25 cellular contexts compared by ENCODE assay signal in genomic region chr12:113800201-113800600, GRCh38.
DNase-seq lines count a peak whose midpoint lies in the region; ATAC-seq and TF ChIP-seq lines count a peak whose summit lies in the region.
"Had no signal": no experiment of that assay in that cellular context is flagged by ENCODE, and none has a peak within 500 bp of the region (broad histone marks: within the 10 kb centered on the region; RNA-seq: fewer than 3 reads in every experiment).

No MANE protein-coding gene starts in this region.

- no peak overlapping the region for H4K8ac ChIP-seq in mesenchymal stem cell (ENCODE audit: low read length)

- WGBS in spleen, 5 donors, result 85 to 96% (median 96%) methylated on average over 4 to 12 of the region's 12 CpGs
- WGBS in mesenchymal stem cell, result 93% methylated on average over 11 of the region's 12 CpGs

- H3K9me3 Mint-ChIP-seq in chondrocyte (ENCODE audit: low read depth) (no peaks in the 10 kb centered on the region), nephron progenitor cell (no peaks in the 10 kb centered on the region)
- H3K9me3 Mint-ChIP-seq: CD14-positive monocyte; CD4-positive, alpha-beta memory T cell; CD4-positive, CD25-positive, alpha-beta regulatory T cell; CD8-positive, alpha-beta memory T cell had no signal

- no peak overlapping the region for H4K91ac ChIP-seq in mesenchymal stem cell (ENCODE audit: low read length)

- H3K79me1 ChIP-seq in mesenchymal stem cell (replicated peaks; ENCODE audit: low read length, poor library complexity, severe bottlenecking), result no peaks in the 10 kb centered on the region

- H3K4me1 ChIP-seq in spleen (no peaks in the 10 kb centered on the region), mesenchymal stem cell (ENCODE audit: control insufficient read depth, insufficient read depth, low read depth, low read length) (no peaks in the 10 kb centered on the region), colonic mucosa (no peaks in the 10 kb centered on the region)
- H3K4me1 ChIP-seq: BE2C had no signal

- intact Hi-C loops in spleen (cut with DNase I; ENCODE audit: low total_unique reads) (no loop called here), colonic mucosa (cut with DNase I) (no loop called here)

- H3K27me3 ChIP-seq in spleen (replicated peaks in 1 of 7) (no peaks in the 10 kb centered on the region), mesenchymal stem cell (ENCODE audit: control insufficient read depth in 1 of 2, insufficient read depth in 1 of 2, low read length in 2 of 2) (peaks cover 8 to 30% of the 10 kb centered on the region in 2 experiments), colonic mucosa (no peaks in the 10 kb centered on the region)

- H3K4me1 Mint-ChIP-seq in chondrocyte (ENCODE audit: low read depth) (no peaks in the 10 kb centered on the region), nephron progenitor cell (peaks cover 38% of the 10 kb centered on the region)
- H3K4me1 Mint-ChIP-seq: CD14-positive monocyte; CD4-positive, alpha-beta memory T cell; CD4-positive, CD25-positive, alpha-beta regulatory T cell; CD8-positive, alpha-beta memory T cell had no signal

- H2BK12ac ChIP-seq in mesenchymal stem cell (ENCODE audit: low read length in 2 of 2), result no peak overlapping the region

- no peak overlapping the region for H3K4me2 ChIP-seq in mesenchymal stem cell (ENCODE audit: low read length, poor library complexity, severe bottlenecking)
- H3K4me2 ChIP-seq: BLaER1 had no signal

- H3K36me3 Mint-ChIP-seq in chondrocyte (ENCODE audit: low read depth) (no peaks in the 10 kb centered on the region), nephron progenitor cell (ENCODE audit: low read depth) (peaks cover 6% of the 10 kb centered on the region)
- H3K36me3 Mint-ChIP-seq: CD14-positive monocyte; CD4-positive, alpha-beta memory T cell had no signal

- no peak overlapping the region for H3K4ac ChIP-seq in mesenchymal stem cell (ENCODE audit: low read depth in 1 of 2, low read length in 2 of 2)

- H3K27ac ChIP-seq in spleen (no peak overlapping the region), mesenchymal stem cell (ENCODE audit: low read length, poor library complexity, severe bottlenecking) (no peak overlapping the region), colonic mucosa (no peak overlapping the region)
- H3K27ac ChIP-seq: BLaER1 had no signal

- H2BK120ac ChIP-seq in mesenchymal stem cell (ENCODE audit: low read depth, low read length), result no peak overlapping the region

- ATAC-seq in HG02840 (IDR thresholded peaks at IDR 0.05; ENCODE audit: low FRiP score, unreplicated experiment), result no peak
- ATAC-seq: GM12878 had no signal

- no peak for TF ChIP-seq CTCF in chondrocyte (IDR thresholded peaks at IDR 0.05)
- no peak for TF ChIP-seq CTCF in nephron progenitor cell (IDR thresholded peaks at IDR 0.05)
- TF ChIP-seq CTCF in spleen (IDR thresholded peaks at IDR 0.05 in 8 of 11, conservative IDR thresholded peaks at IDR 0.05 in 3 of 11), result no peak
- TF ChIP-seq CTCF in colonic mucosa (IDR thresholded peaks at IDR 0.05), result no peak

- no peaks in the 10 kb centered on the region for H3K36me3 ChIP-seq in spleen
- H3K36me3 ChIP-seq in mesenchymal stem cell (ENCODE audit: control insufficient read depth in 1 of 2, insufficient read depth in 2 of 2, low read depth in 1 of 2, low read length in 2 of 2), result no peaks in the 10 kb centered on the region
- H3K36me3 ChIP-seq in colonic mucosa, result no peaks in the 10 kb centered on the region
- H3K36me3 ChIP-seq: BE2C, BLaER1 had no signal

- H3K27me3 Mint-ChIP-seq in chondrocyte (ENCODE audit: low read depth) (peaks cover 13% of the 10 kb centered on the region), nephron progenitor cell (ENCODE audit: low read depth, poor library complexity) (peaks cover 26% of the 10 kb centered on the region)
- H3K27me3 Mint-ChIP-seq: CD4-positive, alpha-beta memory T cell; CD4-positive, CD25-positive, alpha-beta regulatory T cell; CD8-positive, alpha-beta memory T cell had no signal

- TF ChIP-seq POLR2A in spleen (IDR thresholded peaks at IDR 0.05), result no peak

- no peak overlapping the region for H3K4me3 Mint-ChIP-seq in chondrocyte (ENCODE audit: unreplicated experiment)
- no peak overlapping the region for H3K4me3 Mint-ChIP-seq in nephron progenitor cell
- H3K4me3 Mint-ChIP-seq: CD14-positive monocyte; CD4-positive, alpha-beta memory T cell; CD4-positive, CD25-positive, alpha-beta regulatory T cell; CD8-positive, alpha-beta memory T cell had no signal

- H3K18ac ChIP-seq in mesenchymal stem cell (ENCODE audit: low read depth in 1 of 2, low read length in 2 of 2), result no peak overlapping the region

- H2BK5ac ChIP-seq in mesenchymal stem cell (ENCODE audit: low read depth, low read length, poor library complexity, severe bottlenecking), result no peak overlapping the region

- no peak overlapping the region for H3K4me3 ChIP-seq in spleen
- H3K4me3 ChIP-seq in mesenchymal stem cell (ENCODE audit: insufficient read depth in 1 of 2, low read depth in 1 of 2, low read length in 2 of 2), result no peak overlapping the region
- H3K4me3 ChIP-seq in colonic mucosa, result no peak overlapping the region
- H3K4me3 ChIP-seq: BLaER1, GM12878 had no signal

- no peak overlapping the region for H3K14ac ChIP-seq in mesenchymal stem cell (ENCODE audit: low read length in 2 of 2)

- H3K9ac ChIP-seq in mesenchymal stem cell (ENCODE audit: low read length) (no peak overlapping the region), colonic mucosa (ENCODE audit: low read depth in 2 of 2, low read length in 2 of 2) (no peak overlapping the region)
- H3K9ac ChIP-seq: BLaER1 had no signal

- no peak overlapping the region for H2AK5ac ChIP-seq in mesenchymal stem cell (ENCODE audit: low read length, severe bottlenecking)

- H2BK15ac ChIP-seq in mesenchymal stem cell (ENCODE audit: low read depth, poor library complexity, severe bottlenecking), result no peak overlapping the region

- no peak overlapping the region for H3K23ac ChIP-seq in mesenchymal stem cell (ENCODE audit: low read length in 2 of 2)

- H3K9me3 ChIP-seq in spleen, result no peaks in the 10 kb centered on the region
- H3K9me3 ChIP-seq in mesenchymal stem cell (ENCODE audit: control insufficient read depth, low read length), result no peaks in the 10 kb centered on the region
- no peaks in the 10 kb centered on the region for H3K9me3 ChIP-seq in colonic mucosa
- H3K9me3 ChIP-seq: BE2C, BLaER1 had no signal

- no peak overlapping the region for H2AFZ ChIP-seq in mesenchymal stem cell (ENCODE audit: low read depth, low read length)

- no peak overlapping the region for H3K27ac Mint-ChIP-seq in chondrocyte (ENCODE audit: unreplicated experiment)
- H3K27ac Mint-ChIP-seq in nephron progenitor cell, result peak overlapping the region; percentile 45
- H3K27ac Mint-ChIP-seq: CD4-positive, alpha-beta memory T cell; CD4-positive, CD25-positive, alpha-beta regulatory T cell; CD8-positive, alpha-beta memory T cell had no signal

- peak; percentile 61 for DNase-seq in chondrocyte (ENCODE audit: low spot score)
- DNase-seq in nephron progenitor cell, result no peak
- DNase-seq in spleen, result peak; percentile 54
- DNase-seq in mesenchymal stem cell, result no peak
- DNase-seq in colonic mucosa, result no peak
- DNase-seq in retina, result no peak
- DNase-seq: 8988T; ACHN; BE2C; C1 segment of cervical spinal cord; CD4-positive, alpha-beta memory T cell; CD4-positive, CD25-positive, alpha-beta regulatory T cell; CD8-positive, alpha-beta memory T cell; COR-L47; DMS 273 treated with DMSO at 0.1 percent for 48 hours; DMS153; DMS53; DMS79; DND-41; EL; GDM1 had no signal

Comparison
In these comparisons a context has a peak if more than half of its experiments do, and no peak if none do; other contexts are left out.
1. DNase-seq: peak in chondrocyte (single experiment) and spleen (single experiment); none in nephron progenitor cell (single experiment), mesenchymal stem cell (single experiment), colonic mucosa (single experiment) and retina (single experiment).